In genomic region chr5:178522361-178522760, GRCh38 we compare ENCODE assay signal across 23 cellular contexts.
"Had no signal": no experiment of that assay in that cellular context is flagged by ENCODE, and none has a peak within 500 bp of the region (broad histone marks: within the 10 kb centered on the region; RNA-seq: fewer than 3 reads in every experiment).

No MANE protein-coding gene starts in this region.

- FAIRE-seq: keratinocyte, pancreas had no signal

- H3K9me3 ChIP-seq: gastrocnemius medialis, neutrophil, pancreas, spleen, thoracic aorta, tibial nerve, upper lobe of left lung, uterus had no signal

- H3K27me3 Mint-ChIP-seq: progenitor cell of endocrine pancreas had no signal

- ATAC-seq: esophagus mucosa; gastrocnemius medialis; left lobe of liver; naive thymus-derived CD4-positive, alpha-beta T cell; pancreas; stimulated activated memory B cell treated with anti-CD40 and anti-IgM and Interleukin-4, amounts not matched to agents 10 μg/mL and 1 μg/mL and 100 μg/mL, for 72 hours; stimulated activated naive CD8-positive, alpha-beta T cell treated with anti-CD3 and anti-CD28 coated beads, Interleukin-15, Interleukin-2, amounts not matched to agents 100 U/mL and 50 U/mL, for 24 hours had no signal

- H3K4me1 ChIP-seq: pancreas, spleen, tibial nerve, upper lobe of left lung, uterus had no signal

- H3K36me3 Mint-ChIP-seq: stimulated activated memory B cell treated with anti-CD40 and anti-IgM and Interleukin-4, amounts not matched to agents 10 μg/mL and 1 μg/mL and 100 μg/mL, for 72 hours had no signal

- H3K4me3 ChIP-seq: gastrocnemius medialis, pancreas, skin epidermis, spleen, thoracic aorta, tibial nerve, upper lobe of left lung, uterus had no signal

- H3K27ac ChIP-seq: epithelial cell of prostate, gastrocnemius medialis, neutrophil, pancreas, skin epidermis, spleen, thoracic aorta, tibial nerve, upper lobe of left lung, uterus had no signal

- H3K36me3 ChIP-seq: gastrocnemius medialis, neutrophil, pancreas, spleen, thoracic aorta, tibial nerve, upper lobe of left lung, uterus had no signal

- H3K27me3 ChIP-seq: gastrocnemius medialis, neutrophil, spleen, tibial nerve, upper lobe of left lung, uterus had no signal

- H3K27ac Mint-ChIP-seq: naive thymus-derived CD4-positive, alpha-beta T cell; progenitor cell of endocrine pancreas; stimulated activated memory B cell treated with anti-CD40 and anti-IgM and Interleukin-4, amounts not matched to agents 10 μg/mL and 1 μg/mL and 100 μg/mL, for 72 hours had no signal

- DNase-seq: cortex of kidney; foreskin fibroblast; gastrocnemius medialis; mesenchymal stem cell; midbrain; naive thymus-derived CD4-positive, alpha-beta T cell; spleen; stimulated activated CD4-positive, alpha-beta T cell treated with anti-CD3 and anti-CD28 coated beads, Interleukin-4, amount 100 ng/mL, for 4 hours; stimulated activated naive CD8-positive, alpha-beta T cell treated with anti-CD3 and anti-CD28 coated beads, Interleukin-15, Interleukin-2, amounts not matched to agents 100 U/mL and 50 U/mL, for 24 hours; substantia nigra; upper lobe of left lung; uterus had no signal

- H3K4me1 Mint-ChIP-seq: naive thymus-derived CD4-positive, alpha-beta T cell; stimulated activated memory B cell treated with anti-CD40 and anti-IgM and Interleukin-4, amounts not matched to agents 10 μg/mL and 1 μg/mL and 100 μg/mL, for 72 hours had no signal

- H3K4me3 Mint-ChIP-seq: naive thymus-derived CD4-positive, alpha-beta T cell; stimulated activated memory B cell treated with anti-CD40 and anti-IgM and Interleukin-4, amounts not matched to agents 10 μg/mL and 1 μg/mL and 100 μg/mL, for 72 hours had no signal
